Comparison of ENCODE assay signal across 15 cellular contexts in the genomic region with DNA sequence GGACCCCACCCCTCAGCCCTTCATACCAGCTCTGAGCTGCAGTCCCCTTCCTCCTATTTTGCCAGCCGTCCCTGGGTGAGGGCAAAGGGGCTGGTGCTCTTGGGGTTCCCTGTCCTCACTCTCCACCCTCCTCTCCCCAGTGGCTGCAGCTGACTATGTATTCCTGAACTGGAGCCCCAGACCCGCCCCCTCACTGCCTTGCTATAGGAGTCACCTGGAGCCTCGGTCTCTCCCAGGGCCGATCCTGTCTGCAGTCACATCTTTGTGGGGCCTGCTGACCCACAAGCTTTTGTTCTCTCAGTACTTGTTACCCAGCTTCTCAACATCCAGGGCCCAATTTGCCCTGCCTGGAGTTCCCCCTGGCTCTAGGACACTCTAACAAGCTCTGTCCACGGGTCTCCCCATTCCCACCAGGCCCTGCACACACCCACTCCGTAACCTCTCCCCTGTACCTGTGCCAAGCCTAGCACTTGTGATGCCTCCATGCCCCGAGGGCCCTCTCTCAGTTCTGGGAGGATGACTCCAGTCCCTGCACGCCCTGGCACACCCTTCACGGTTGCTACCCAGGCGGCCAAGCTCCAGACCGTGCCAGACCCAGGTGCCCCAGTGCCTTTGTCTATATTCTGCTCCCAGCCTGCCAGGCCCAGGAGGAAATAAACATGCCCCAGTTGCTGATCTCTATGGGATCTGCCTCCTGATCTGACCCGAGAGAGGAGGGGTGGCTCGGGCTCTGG. TPM values are rescaled to one million over a fixed set of nuclear protein-coding genes. Genes with fewer than 3 reads are reported as not detected.
A peak's percentile ranks its signal among the peaks of the same experiment; 100 is the strongest.
DNase-seq lines count a peak whose midpoint lies in the region; ATAC-seq and TF ChIP-seq lines count a peak whose summit lies in the region.
"Had no signal": no experiment of that assay in that cellular context is flagged by ENCODE, and none has a peak within 500 bp of the region (broad histone marks: within the 10 kb centered on the region; RNA-seq: fewer than 3 reads in every experiment).

No MANE protein-coding gene starts in this region.

- no peaks in the 10 kb centered on the region for H3K9me3 ChIP-seq in Caco-2
- H3K9me3 ChIP-seq in right atrium auricular region: no peaks in the 10 kb centered on the region

- H3K9me3 Mint-ChIP-seq in Caco-2 (ENCODE audit: unreplicated experiment): no peaks in the 10 kb centered on the region
- H3K9me3 Mint-ChIP-seq in activated naive CD8-positive, alpha-beta T cell treated with anti-CD3 and anti-CD28 coated beads, Interleukin-2, amount 50 U/mL, for 24 hours: no peaks in the 10 kb centered on the region
- H3K9me3 Mint-ChIP-seq: stimulated activated memory B cell treated with anti-CD40 and anti-IgM and Interleukin-4, amounts not matched to agents 10 μg/mL and 1 μg/mL and 100 μg/mL, for 72 hours had no signal

- H3K4me1 ChIP-seq in Caco-2 (no peaks in the 10 kb centered on the region), right atrium auricular region (peaks cover 0 to 22% of the 10 kb centered on the region in 2 donors)

- H3K36me3 ChIP-seq in Caco-2 (ENCODE audit: control insufficient read depth, insufficient read depth, low read length) (peaks cover 7% of the 10 kb centered on the region), right atrium auricular region (peaks cover 58% of the 10 kb centered on the region)

- H3K27me3 Mint-ChIP-seq in Caco-2 (ENCODE audit: insufficient read depth, unreplicated experiment): no peaks in the 10 kb centered on the region
- H3K27me3 Mint-ChIP-seq in activated naive CD8-positive, alpha-beta T cell treated with anti-CD3 and anti-CD28 coated beads, Interleukin-2, amount 50 U/mL, for 24 hours: no peaks in the 10 kb centered on the region
- H3K27me3 Mint-ChIP-seq: stimulated activated memory B cell treated with anti-CD40 and anti-IgM and Interleukin-4, amounts not matched to agents 10 μg/mL and 1 μg/mL and 100 μg/mL, for 72 hours had no signal

- H3K27ac ChIP-seq in right atrium auricular region: peak overlapping the region; percentile 98 to 100

- H3K4me1 Mint-ChIP-seq in Caco-2 (ENCODE audit: low read depth, unreplicated experiment): no peaks in the 10 kb centered on the region
- H3K4me1 Mint-ChIP-seq in activated naive CD8-positive, alpha-beta T cell treated with anti-CD3 and anti-CD28 coated beads, Interleukin-2, amount 50 U/mL, for 24 hours: no peaks in the 10 kb centered on the region
- H3K4me1 Mint-ChIP-seq: stimulated activated memory B cell treated with anti-CD40 and anti-IgM and Interleukin-4, amounts not matched to agents 10 μg/mL and 1 μg/mL and 100 μg/mL, for 72 hours had no signal

- intact Hi-C loops in Caco-2 (cut with micrococcal nuclease; ENCODE audit: unreplicated experiment): no loop called here

- no peak overlapping the region for H3K4me3 ChIP-seq in Caco-2 (ENCODE audit: low read depth, low read length)
- no peak overlapping the region for H3K4me3 ChIP-seq in right atrium auricular region

- H3K4me3 Mint-ChIP-seq in Caco-2 (ENCODE audit: unreplicated experiment): no peak overlapping the region
- H3K4me3 Mint-ChIP-seq in activated naive CD8-positive, alpha-beta T cell treated with anti-CD3 and anti-CD28 coated beads, Interleukin-2, amount 50 U/mL, for 24 hours: no peak overlapping the region
- H3K4me3 Mint-ChIP-seq: stimulated activated memory B cell treated with anti-CD40 and anti-IgM and Interleukin-4, amounts not matched to agents 10 μg/mL and 1 μg/mL and 100 μg/mL, for 72 hours had no signal

- peaks cover 71% of the 10 kb centered on the region for H3K36me3 Mint-ChIP-seq in Caco-2 (ENCODE audit: insufficient read depth, unreplicated experiment)
- H3K36me3 Mint-ChIP-seq in activated naive CD8-positive, alpha-beta T cell treated with anti-CD3 and anti-CD28 coated beads, Interleukin-2, amount 50 U/mL, for 24 hours (ENCODE audit: low read depth): peaks cover 31% of the 10 kb centered on the region

- TF ChIP-seq CTCF in Caco-2 (IDR thresholded peaks at IDR 0.05; ENCODE audit: insufficient read depth in 1 of 2, low read depth in 1 of 2, low read length in 1 of 2, severe bottlenecking in 1 of 2, unreplicated experiment in 1 of 2) (no peak), right atrium auricular region (IDR thresholded peaks at IDR 0.05) (no peak), GM10248 (IDR thresholded peaks at IDR 0.05; ENCODE audit: control extremely low read depth, extremely low read depth, low read depth, missing control alignments) (no peak)

- CTCF ChIA-PET in Caco-2 (lab: Charles Lee) (no interaction called here), GM10248 (lab: Yijun Ruan, JAX) (interaction anchor here (1.4 to 2.1 kb wide), 3 partner anchors 20 to 89 kb away, joined by 4 to 5 read pairs (median 5); no protein-coding TSS in a partner anchor)

- no peaks in the 10 kb centered on the region for H3K27me3 ChIP-seq in Caco-2 (replicated peaks; ENCODE audit: control insufficient read depth, insufficient read depth, low read length)
- no peaks in the 10 kb centered on the region for H3K27me3 ChIP-seq in right atrium auricular region

- POLR2A ChIA-PET in Caco-2 (lab: Charles Lee) (no interaction called here), GM10248 (lab: Yijun Ruan, JAX) (interaction anchor here (0.6 kb wide), 1 partner anchor 96 kb away, joined by 5 read pairs; no protein-coding TSS in a partner anchor)

- BruUV-seq in Caco-2 (replicated peaks; lab: Mats Ljungman, UMichigan): TSS peak; percentile 69

- ATAC-seq in activated naive CD8-positive, alpha-beta T cell treated with anti-CD3 and anti-CD28 coated beads, Interleukin-2, amount 50 U/mL, for 24 hours: peak; percentile 10
- no peak for ATAC-seq in GM18520 (IDR thresholded peaks at IDR 0.05; ENCODE audit: unreplicated experiment)
- ATAC-seq: stimulated activated memory B cell treated with anti-CD40 and anti-IgM and Interleukin-4, amounts not matched to agents 10 μg/mL and 1 μg/mL and 100 μg/mL, for 72 hours had no signal

- DNase-seq in Caco-2 (no peak), right atrium auricular region (ENCODE audit: low spot score) (no peak), ecto neural progenitor cell (ENCODE audit: low spot score) (no peak), GM10248 (ENCODE audit: extremely low spot score) (no peak)
- no peak for DNase-seq in activated naive CD8-positive, alpha-beta T cell treated with anti-CD3 and anti-CD28 coated beads, Interleukin-2, amount 50 U/mL, for 24 hours
- DNase-seq: activated CD4-positive, alpha-beta T cell treated with anti-CD3 and anti-CD28 coated beads for 1 hour; amniotic stem cell; cortex of kidney; islet precursor cell; NCI-H1092 treated with DMSO at 0.1 percent for 48 hours; stimulated activated CD4-positive, alpha-beta T cell treated with anti-CD3 and anti-CD28 coated beads, Interleukin-2, amount 100 ng/mL, for 48 hours had no signal

- H3K27ac Mint-ChIP-seq in Caco-2 (ENCODE audit: unreplicated experiment): no peak overlapping the region
- H3K27ac Mint-ChIP-seq in activated naive CD8-positive, alpha-beta T cell treated with anti-CD3 and anti-CD28 coated beads, Interleukin-2, amount 50 U/mL, for 24 hours: no peak overlapping the region
- H3K27ac Mint-ChIP-seq: stimulated activated memory B cell treated with anti-CD40 and anti-IgM and Interleukin-4, amounts not matched to agents 10 μg/mL and 1 μg/mL and 100 μg/mL, for 72 hours had no signal

RNA-seq across cellular contexts. Expression of gene COX7A1, which starts 2.4 kb away (rescaled TPM):
- total RNA-seq in Caco-2 (2022) (not detected in 2 replicates), right atrium auricular region (100 to 1,000 TPM; 136 to 347 TPM)
- total RNA-seq: NCI-H460 had no signal

RNA-seq across cellular contexts. Expression of gene CAPNS1, which starts 10.0 kb away (rescaled TPM):
- total RNA-seq in Caco-2 (2022) (480 and 489 TPM in 2 replicates), right atrium auricular region (100 to 1,000 TPM; 222 to 238 TPM)

RNA-seq across cellular contexts. Expression of gene TBCB, which starts 34.6 kb away (rescaled TPM):
- total RNA-seq in Caco-2 (2022): 173 and 191 TPM in 2 replicates
- total RNA-seq in right atrium auricular region: 100 to 1,000 TPM; 107 to 110 TPM

RNA-seq across cellular contexts. Expression of gene POLR2I, which starts 35.2 kb away (rescaled TPM):
- total RNA-seq in Caco-2 (2022): 121 and 129 TPM in 2 replicates
- total RNA-seq in right atrium auricular region: 100 to 1,000 TPM in 1 of 2 donors, 10 to 100 TPM in 1; 76.9 to 121 TPM

RNA-seq across cellular contexts. Expression of gene OVOL3, which starts 38.9 kb away (rescaled TPM):
- total RNA-seq in Caco-2 (2022) (not detected in 2 replicates), right atrium auricular region (not detected)
- total RNA-seq: frontal cortex, NCI-H460 had no signal

Comparison
In these comparisons a context has a peak if more than half of its experiments do, and no peak if none do; other contexts are left out.
1. RNA of gene COX7A1, which starts 2.4 kb away (total RNA-seq): 136 to 347 TPM in right atrium auricular region; not detected in Caco-2; every median in the first group is over 100 times any median in the second.